In the genomic region with DNA sequence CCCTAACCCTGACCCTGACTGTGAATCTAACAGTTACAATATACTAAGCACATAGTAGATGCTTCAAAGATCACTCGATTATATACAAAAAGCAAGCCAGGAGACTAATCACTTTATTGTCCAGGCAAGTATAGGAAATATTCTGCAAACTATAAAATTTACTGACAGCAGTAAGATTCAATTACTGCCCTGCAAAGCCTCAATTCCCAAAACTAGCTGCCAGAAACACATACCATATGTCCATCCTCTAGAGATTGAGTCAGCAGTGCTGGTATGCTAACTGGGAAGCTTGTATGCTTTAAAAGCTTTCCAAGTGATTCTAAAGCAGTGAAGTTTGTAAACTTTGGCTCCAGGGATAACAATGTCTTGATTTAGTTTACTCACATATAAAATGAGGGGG, we compare ENCODE assay signal across 15 cellular contexts. TPM values are rescaled to one million over a fixed set of nuclear protein-coding genes. Genes with fewer than 3 reads are reported as not detected.
DNase-seq lines count a peak whose midpoint lies in the region; ATAC-seq and TF ChIP-seq lines count a peak whose summit lies in the region.
"Had no signal": no experiment of that assay in that cellular context is flagged by ENCODE, and none has a peak within 500 bp of the region (broad histone marks: within the 10 kb centered on the region; RNA-seq: fewer than 3 reads in every experiment).

No MANE protein-coding gene starts in this region.

- POLR2A ChIA-PET in RWPE1 (lab: Yijun Ruan, JAX; ENCODE audit: low non-redundant PET): no interaction called here

- no peaks in the 10 kb centered on the region for H3K9me3 Mint-ChIP-seq in endothelial cell (ENCODE audit: unreplicated experiment)
- H3K9me3 Mint-ChIP-seq: brain; CD8-positive, alpha-beta T cell had no signal

- ATAC-seq in HG03139 (IDR thresholded peaks at IDR 0.05; ENCODE audit: unreplicated experiment): no peak
- no peak for ATAC-seq in HG03196 (IDR thresholded peaks at IDR 0.05; ENCODE audit: unreplicated experiment)
- ATAC-seq: CD8-positive, alpha-beta T cell had no signal

- peaks cover 11% of the 10 kb centered on the region for H3K4me1 Mint-ChIP-seq in endothelial cell (ENCODE audit: unreplicated experiment)

- H3K36me3 Mint-ChIP-seq in endothelial cell (ENCODE audit: low read depth, unreplicated experiment): peaks cover 2% of the 10 kb centered on the region

- peaks cover 20% of the 10 kb centered on the region for H3K4me1 ChIP-seq in mesodermal cell (ENCODE audit: control insufficient read depth, insufficient read depth, low read length, poor library complexity, severe bottlenecking)

- H3K27ac Mint-ChIP-seq in endothelial cell (ENCODE audit: unreplicated experiment): peak overlapping the region; percentile 36
- H3K27ac Mint-ChIP-seq: CD8-positive, alpha-beta T cell; progenitor cell of endocrine pancreas had no signal

- WGBS in mesodermal cell (ENCODE audit: insufficient coverage in 2 of 2), 2 experiments: 80% methylated on average over 1 of the region's 1 CpG; no CpG with 5 or more reads in 1 of the 2 experiments

- H3K27ac ChIP-seq in mesodermal cell (ENCODE audit: low read depth, low read length, severe bottlenecking) (peak overlapping the region; percentile 51), RWPE1 (no peak overlapping the region)

- no peaks in the 10 kb centered on the region for H3K27me3 ChIP-seq in MG63

- CTCF ChIA-PET in RWPE1 (lab: Yijun Ruan, JAX): interaction anchor here (0.8 kb wide), 1 partner anchor 13 kb away, joined by 4 read pairs; no protein-coding TSS in a partner anchor

- no peaks in the 10 kb centered on the region for H3K27me3 Mint-ChIP-seq in endothelial cell (ENCODE audit: unreplicated experiment)
- H3K27me3 Mint-ChIP-seq: brain, progenitor cell of endocrine pancreas had no signal

- H3K36me3 ChIP-seq in MG63 (peaks cover 37% of the 10 kb centered on the region), mesodermal cell (ENCODE audit: control insufficient read depth, insufficient read depth, low read length) (peaks cover 9% of the 10 kb centered on the region)

- no peak overlapping the region for H3K4me3 ChIP-seq in AG10803 (ENCODE audit: low read length)
- H3K4me3 ChIP-seq in MG63: no peak overlapping the region
- no peak overlapping the region for H3K4me3 ChIP-seq in mesodermal cell (ENCODE audit: extremely low read depth, insufficient read depth, low read length, poor library complexity, severe bottlenecking)

- DNase-seq in AG10803 (ENCODE audit: low read depth) (peak; percentile 86), MG63 (peak; percentile 35), endothelial cell (ENCODE audit: low spot score) (no peak), NCI-H1417 (lab: John Stamatoyannopoulos, UW) (no peak), RWPE1 (ENCODE audit: low spot score) (no peak)
- DNase-seq: activated CD4-positive, alpha-beta T cell treated with anti-CD3 and anti-CD28 coated beads for 1 hour; activated T-cell treated with anti-CD3 and anti-CD28 coated beads, Interleukin-2, amount 50 U/mL, for 48 hours; CD8-positive, alpha-beta T cell; stimulated activated CD4-positive, alpha-beta T cell treated with anti-CD3 and anti-CD28 coated beads, Interleukin-4, amount 100 ng/mL, for 24 hours; stimulated activated naive CD4-positive, alpha-beta T cell had no signal

- no peak overlapping the region for H3K4me3 Mint-ChIP-seq in endothelial cell (ENCODE audit: unreplicated experiment)
- H3K4me3 Mint-ChIP-seq: brain; CD8-positive, alpha-beta T cell had no signal

- TF ChIP-seq CTCF in AG10803 (conservative IDR thresholded peaks at IDR 0.05; ENCODE audit: low read length): no peak
- no peak for TF ChIP-seq CTCF in endothelial cell (IDR thresholded peaks at IDR 0.05; ENCODE audit: unreplicated experiment)
- TF ChIP-seq CTCF in RWPE1 (conservative IDR thresholded peaks at IDR 0.05; ENCODE audit: low read depth): no peak

- H3K9me3 ChIP-seq in MG63 (no peaks in the 10 kb centered on the region), mesodermal cell (ENCODE audit: control insufficient read depth, low read length) (no peaks in the 10 kb centered on the region)

RNA-seq across cellular contexts. Expression of gene CSTF3, which starts 26.1 kb away (rescaled TPM):
- 13.3 and 21.0 TPM in 2 replicates for total RNA-seq in MG63 (2014; rRNA removed; shearing (Covaris generic); ENCODE audit: low replicate concordance)
- total RNA-seq in endothelial cell (ENCODE audit: unreplicated experiment): 23.0 TPM
- polyA plus RNA-seq in mesodermal cell (2013, experiment 1 of 2): 50.7 TPM
- 59.0 TPM for polyA plus RNA-seq in mesodermal cell (2013, experiment 2 of 2)

Comparison
In these comparisons a context has a peak if more than half of its experiments do, and no peak if none do; other contexts are left out.
1. DNase-seq: peak in AG10803 (single experiment) and MG63 (single experiment); none in endothelial cell (single experiment), NCI-H1417 (0 of 3) and RWPE1 (single experiment).